1 cellular context compared by ENCODE assay signal in genomic region chr2:145800201-145801091, GRCh38.
A peak's percentile ranks its signal among the peaks of the same experiment; 100 is the strongest.
TF ChIP-seq lines count a peak whose summit lies in the region.

No MANE protein-coding gene starts in this region.

TF ChIP-seq in HepG2, 621 proteins besides CTCF, POLR2A, EP300 and RAD21 (continued from another document and continues in another):
- TF ChIP-seq ZNF281 (CRISPR knock-in tag; IDR thresholded peaks at IDR 0.05; ENCODE audit: borderline replicate concordance) (peak; percentile 78; the same call in 1 of the 2 replicates), SNAI1 (CRISPR knock-in tag; IDR thresholded peaks at IDR 0.05; ENCODE audit: borderline replicate concordance) (no peak), HNF4A (CRISPR knock-in tag; IDR thresholded peaks at IDR 0.05) (peak; percentile 97), YEATS4 (CRISPR knock-in tag; IDR thresholded peaks at IDR 0.05; ENCODE audit: borderline replicate concordance) (peak; percentile 90), SIN3A (IDR thresholded peaks at IDR 0.05; ENCODE audit: borderline replicate concordance, low read depth, low read length) (no peak), ZBTB33 (CRISPR knock-in tag; IDR thresholded peaks at IDR 0.05) (peak; percentile 69; the same call in 1 of the 2 replicates), RFXANK (CRISPR knock-in tag; IDR thresholded peaks at IDR 0.05) (peak; percentile 86; the same call in 1 of the 2 replicates), CHD2 (IDR thresholded peaks at IDR 0.05; ENCODE audit: low read depth, low read length) (no peak), RAD51 (IDR thresholded peaks at IDR 0.05; ENCODE audit: borderline replicate concordance) (no peak), MLX (CRISPR knock-in tag; IDR thresholded peaks at IDR 0.05) (peak; percentile 89), ZNF142 (CRISPR knock-in tag; IDR thresholded peaks at IDR 0.05) (0 out of 2 replicates have a peak, but pooled peaks have one; percentile 45), GTF2F1 (IDR thresholded peaks at IDR 0.05; ENCODE audit: low read length) (no peak; the same call in 1 of the 2 replicates), JUND (CRISPR knock-in tag; IDR thresholded peaks at IDR 0.05) (0 out of 2 replicates have a peak, but pooled peaks have one; percentile 61), ATF3 (CRISPR knock-in tag; IDR thresholded peaks at IDR 0.05) (peak; percentile 72), ZNF557 (CRISPR knock-in tag; IDR thresholded peaks at IDR 0.05) (peak; percentile 79; the same call in 1 of the 2 replicates), ZBTB40 (IDR thresholded peaks at IDR 0.05) (no peak), ZBTB40 (CRISPR knock-in tag; IDR thresholded peaks at IDR 0.05) (peak; percentile 47; the same call in 1 of the 2 replicates), NR2F1 (CRISPR knock-in tag; IDR thresholded peaks at IDR 0.05) (peak; percentile 75 to 82; a peak in 3 of 4 replicates), HIC2 (CRISPR knock-in tag; IDR thresholded peaks at IDR 0.05; ENCODE audit: low read depth) (peak; percentile 91; the same call in 1 of the 2 replicates), MIER2 (CRISPR knock-in tag; IDR thresholded peaks at IDR 0.05) (peak; percentile 94), STAG1 (CRISPR knock-in tag; IDR thresholded peaks at IDR 0.05) (peak; percentile 57; the same call in 1 of the 2 replicates), ZNF121 (CRISPR knock-in tag; IDR thresholded peaks at IDR 0.05) (peak; percentile 14; the same call in 1 of the 2 replicates), CSRNP1 (CRISPR knock-in tag; IDR thresholded peaks at IDR 0.05) (no peak)
